ENCODE assay signal across 26 cellular contexts in the genomic region with DNA sequence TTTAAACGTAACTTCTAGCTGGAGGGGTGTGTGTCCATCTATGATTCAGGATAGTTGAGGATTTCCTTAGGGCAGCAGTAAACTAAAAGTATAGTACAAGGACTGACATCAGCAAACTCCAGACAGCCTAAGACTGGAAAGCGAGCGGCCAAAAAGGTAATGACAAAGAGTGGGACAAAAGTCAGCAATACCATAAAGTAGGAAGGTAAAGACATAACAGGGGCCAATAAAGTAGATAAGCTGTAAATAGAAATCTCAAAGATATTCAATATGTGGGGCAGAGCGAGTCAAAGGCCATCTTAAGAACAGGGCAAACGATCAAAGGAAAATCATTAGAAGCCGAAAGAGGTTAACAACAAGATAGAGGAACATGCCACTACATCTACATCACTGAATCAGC.
DNase-seq lines count a peak whose midpoint lies in the region; ATAC-seq and FAIRE-seq lines count a peak whose summit lies in the region.
"Had no signal": no experiment of that assay in that cellular context is flagged by ENCODE, and none has a peak within 500 bp of the region (broad histone marks: within the 10 kb centered on the region; RNA-seq: fewer than 3 reads in every experiment).

No MANE protein-coding gene starts in this region.

- ATAC-seq in left colon (peak; percentile 90), HG03342 (IDR thresholded peaks at IDR 0.05; ENCODE audit: unreplicated experiment) (no peak)
- no peak for ATAC-seq in stimulated activated effector memory CD8-positive, alpha-beta T cell treated with anti-CD3 and anti-CD28 coated beads, Interleukin-12 subunit alpha, Interleukin-12 subunit beta, amount 100 ng/mL, for 72 hours
- ATAC-seq: CD8-positive, alpha-beta T cell; GM12878 had no signal

- no peaks in the 10 kb centered on the region for H3K9me3 ChIP-seq in small intestine (ENCODE audit: control insufficient read depth, low read depth)
- H3K9me3 ChIP-seq: BLaER1 treated with 17β-estradiol and CSF1 and Interleukin-3, amounts not matched to agents 10 nM and 100 nM; Caco-2 had no signal

- H3K4me3 Mint-ChIP-seq in stimulated activated effector memory CD8-positive, alpha-beta T cell treated with anti-CD3 and anti-CD28 coated beads, Interleukin-12 subunit alpha, Interleukin-12 subunit beta, amount 100 ng/mL, for 72 hours: no peak overlapping the region
- H3K4me3 Mint-ChIP-seq: B cell; CD4-positive, alpha-beta T cell; CD8-positive, alpha-beta T cell had no signal

- no peak overlapping the region for H3K27ac ChIP-seq in small intestine (ENCODE audit: low read depth in 1 of 2, low read length in 1 of 2)
- H3K27ac ChIP-seq: BLaER1 treated with 17β-estradiol and CSF1 and Interleukin-3, amounts not matched to agents 10 nM and 100 nM; C4-2B had no signal

- H3K36me3 ChIP-seq in small intestine (ENCODE audit: control insufficient read depth in 2 of 2, insufficient read depth in 2 of 2, low read length in 2 of 2): no peaks in the 10 kb centered on the region

- no peaks in the 10 kb centered on the region for H3K27me3 ChIP-seq in small intestine (ENCODE audit: control insufficient read depth in 2 of 2, insufficient read depth in 2 of 2, low read length in 2 of 2)
- H3K27me3 ChIP-seq: BLaER1 treated with 17β-estradiol and CSF1 and Interleukin-3, amounts not matched to agents 10 nM and 100 nM had no signal

- no peaks in the 10 kb centered on the region for H3K9me3 Mint-ChIP-seq in stimulated activated effector memory CD8-positive, alpha-beta T cell treated with anti-CD3 and anti-CD28 coated beads, Interleukin-12 subunit alpha, Interleukin-12 subunit beta, amount 100 ng/mL, for 72 hours
- H3K9me3 Mint-ChIP-seq: CD4-positive, alpha-beta T cell; CD8-positive, alpha-beta T cell had no signal

- no peak overlapping the region for H3K27ac Mint-ChIP-seq in stimulated activated effector memory CD8-positive, alpha-beta T cell treated with anti-CD3 and anti-CD28 coated beads, Interleukin-12 subunit alpha, Interleukin-12 subunit beta, amount 100 ng/mL, for 72 hours
- H3K27ac Mint-ChIP-seq: B cell; CD4-positive, alpha-beta T cell; CD8-positive, alpha-beta T cell had no signal

- H3K4me1 Mint-ChIP-seq in stimulated activated effector memory CD8-positive, alpha-beta T cell treated with anti-CD3 and anti-CD28 coated beads, Interleukin-12 subunit alpha, Interleukin-12 subunit beta, amount 100 ng/mL, for 72 hours: no peaks in the 10 kb centered on the region
- H3K4me1 Mint-ChIP-seq: B cell had no signal

- no peak for FAIRE-seq in small intestine (lab: Jason Lieb, UNC)
- FAIRE-seq: A204.1, GM12878, GM12892, GM18507 had no signal

- peaks cover 0 to 7% of the 10 kb centered on the region in 2 donors for H3K4me1 ChIP-seq in small intestine (ENCODE audit: control insufficient read depth in 2 of 2, insufficient read depth in 1 of 2, low read depth in 1 of 2, low read length in 1 of 2)
- H3K4me1 ChIP-seq: BLaER1 treated with 17β-estradiol and CSF1 and Interleukin-3, amounts not matched to agents 10 nM and 100 nM had no signal

- 21 to 66% (median 38%) methylated on average over 6 of the region's 6 CpGs for WGBS in small intestine, 3 donors

- DNase-seq in left colon: peak in 1 of 2 donors; percentile 12
- peak; percentile 88 for DNase-seq in small intestine
- DNase-seq in SK-N-DZ (ENCODE audit: low spot score): no peak
- DNase-seq in stimulated activated effector memory CD8-positive, alpha-beta T cell treated with anti-CD3 and anti-CD28 coated beads, Interleukin-12 subunit alpha, Interleukin-12 subunit beta, amount 100 ng/mL, for 72 hours (ENCODE audit: low spot score in 2 of 2): no peak
- DNase-seq: 8988T; ACHN; AML-193; Caco-2; Calu3; CD4-positive, alpha-beta T cell; CD8-positive, alpha-beta T cell; DMS 273 treated with DMSO at 0.1 percent for 48 hours; DMS153; DMS53; DMS79; DND-41; EL; GDM1 had no signal

- no peaks in the 10 kb centered on the region for H3K36me3 Mint-ChIP-seq in stimulated activated effector memory CD8-positive, alpha-beta T cell treated with anti-CD3 and anti-CD28 coated beads, Interleukin-12 subunit alpha, Interleukin-12 subunit beta, amount 100 ng/mL, for 72 hours
- H3K36me3 Mint-ChIP-seq: CD8-positive, alpha-beta T cell had no signal

- intact Hi-C loops in left colon (cut with DNase I, micrococcal nuclease): no loop called here

- no peak overlapping the region for H3K4me3 ChIP-seq in small intestine (ENCODE audit: low read depth in 1 of 2, low read length in 2 of 2)
- H3K4me3 ChIP-seq: BLaER1 treated with 17β-estradiol and CSF1 and Interleukin-3, amounts not matched to agents 10 nM and 100 nM; GM12878 had no signal
